ENCODE assay signal across 10 cellular contexts in genomic region chr14:61564623-61565091, GRCh38.
A peak's percentile ranks its signal among the peaks of the same experiment; 100 is the strongest.
DNase-seq lines count a peak whose midpoint lies in the region; TF ChIP-seq lines count a peak whose summit lies in the region.
"Had no signal": no experiment of that assay in that cellular context is flagged by ENCODE, and none has a peak within 500 bp of the region (broad histone marks: within the 10 kb centered on the region; RNA-seq: fewer than 3 reads in every experiment).

No MANE protein-coding gene starts in this region.

- no peak overlapping the region for H3K4me3 ChIP-seq in endodermal cell (ENCODE audit: low read length)

- DNase-seq in Daoy (ENCODE audit: low read depth) (peak; percentile 97), NCI-H226 (peak; percentile 99), endodermal cell (no peak), osteocyte (ENCODE audit: extremely low spot score, unreplicated experiment) (no peak), GM19240 (ENCODE audit: insufficient read length, low spot score) (no peak), NCI-H2029 (lab: John Stamatoyannopoulos, UW) (no peak), caudate nucleus (lab: John Stamatoyannopoulos, UW) (no peak)
- DNase-seq in activated CD4-positive, alpha-beta T cell treated with anti-CD3 and anti-CD28 coated beads for 1 hour = no peak
- DNase-seq: NCI-H2081 treated with DMSO at 0.1 percent for 48 hours had no signal

- H3K27me3 ChIP-seq in endodermal cell (ENCODE audit: control insufficient read depth, insufficient read depth, low read length, poor library complexity, severe bottlenecking) = no peaks in the 10 kb centered on the region

- H3K9me3 Mint-ChIP-seq in endodermal cell = no peaks in the 10 kb centered on the region
- no peaks in the 10 kb centered on the region for H3K9me3 Mint-ChIP-seq in osteocyte (ENCODE audit: unreplicated experiment)
- H3K9me3 Mint-ChIP-seq: WTC11 had no signal

- peaks cover 18% of the 10 kb centered on the region for H3K4me1 ChIP-seq in endodermal cell (ENCODE audit: control insufficient read depth, insufficient read depth, low read length)

- peaks cover 51% of the 10 kb centered on the region for H3K4me1 Mint-ChIP-seq in endodermal cell
- peaks cover 94% of the 10 kb centered on the region for H3K4me1 Mint-ChIP-seq in osteocyte (ENCODE audit: unreplicated experiment)

- H3K27me3 Mint-ChIP-seq in endodermal cell (ENCODE audit: insufficient read depth) (peaks cover 11% of the 10 kb centered on the region), osteocyte (ENCODE audit: unreplicated experiment) (no peaks in the 10 kb centered on the region)

- no peak overlapping the region for H3K4me3 Mint-ChIP-seq in endodermal cell
- no peak overlapping the region for H3K4me3 Mint-ChIP-seq in osteocyte (ENCODE audit: unreplicated experiment)
- H3K4me3 Mint-ChIP-seq: WTC11 had no signal

- H3K27ac Mint-ChIP-seq in endodermal cell = peak overlapping the region; percentile 80
- H3K27ac Mint-ChIP-seq in osteocyte (ENCODE audit: unreplicated experiment) = peak overlapping the region; percentile 94
- H3K27ac Mint-ChIP-seq: WTC11 had no signal

- no peak overlapping the region for H3K27ac ChIP-seq in endodermal cell (ENCODE audit: low read depth, low read length)
- H3K27ac ChIP-seq in caudate nucleus (ENCODE audit: low read depth, low read length) = no peak overlapping the region

- no peak overlapping the region for H3K9ac ChIP-seq in endodermal cell (ENCODE audit: extremely low read depth, low read length, poor library complexity, severe bottlenecking)

- H3K36me3 Mint-ChIP-seq in endodermal cell (ENCODE audit: low read depth) (no peaks in the 10 kb centered on the region), osteocyte (ENCODE audit: unreplicated experiment) (no peaks in the 10 kb centered on the region)
- H3K36me3 Mint-ChIP-seq: WTC11 had no signal

- no peak for TF ChIP-seq CTCF in endodermal cell (conservative IDR thresholded peaks at IDR 0.05)
- no peak for TF ChIP-seq CTCF in osteocyte (IDR thresholded peaks at IDR 0.05)

- H3K9me3 ChIP-seq in endodermal cell (ENCODE audit: control insufficient read depth, low read length) = no peaks in the 10 kb centered on the region

- H3K36me3 ChIP-seq in endodermal cell (ENCODE audit: control insufficient read depth, insufficient read depth, low read length) = no peaks in the 10 kb centered on the region

- 85 to 91% methylated on average over 2 to 4 of the region's 6 CpGs for WGBS in endodermal cell (ENCODE audit: insufficient coverage in 1 of 2, insufficient read length in 1 of 2), 2 experiments

Comparison
In these comparisons a context has a peak if more than half of its experiments do, and no peak if none do; other contexts are left out.
1. DNase-seq: peak in Daoy (single experiment) and NCI-H226 (single experiment); none in endodermal cell (single experiment), osteocyte (single experiment), GM19240 (single experiment), NCI-H2029 (single experiment), activated CD4-positive, alpha-beta T cell treated with anti-CD3 and anti-CD28 coated beads for 1 hour (single experiment) and caudate nucleus (0 of 61).